8 cellular contexts compared by ENCODE assay signal in the genomic region with DNA sequence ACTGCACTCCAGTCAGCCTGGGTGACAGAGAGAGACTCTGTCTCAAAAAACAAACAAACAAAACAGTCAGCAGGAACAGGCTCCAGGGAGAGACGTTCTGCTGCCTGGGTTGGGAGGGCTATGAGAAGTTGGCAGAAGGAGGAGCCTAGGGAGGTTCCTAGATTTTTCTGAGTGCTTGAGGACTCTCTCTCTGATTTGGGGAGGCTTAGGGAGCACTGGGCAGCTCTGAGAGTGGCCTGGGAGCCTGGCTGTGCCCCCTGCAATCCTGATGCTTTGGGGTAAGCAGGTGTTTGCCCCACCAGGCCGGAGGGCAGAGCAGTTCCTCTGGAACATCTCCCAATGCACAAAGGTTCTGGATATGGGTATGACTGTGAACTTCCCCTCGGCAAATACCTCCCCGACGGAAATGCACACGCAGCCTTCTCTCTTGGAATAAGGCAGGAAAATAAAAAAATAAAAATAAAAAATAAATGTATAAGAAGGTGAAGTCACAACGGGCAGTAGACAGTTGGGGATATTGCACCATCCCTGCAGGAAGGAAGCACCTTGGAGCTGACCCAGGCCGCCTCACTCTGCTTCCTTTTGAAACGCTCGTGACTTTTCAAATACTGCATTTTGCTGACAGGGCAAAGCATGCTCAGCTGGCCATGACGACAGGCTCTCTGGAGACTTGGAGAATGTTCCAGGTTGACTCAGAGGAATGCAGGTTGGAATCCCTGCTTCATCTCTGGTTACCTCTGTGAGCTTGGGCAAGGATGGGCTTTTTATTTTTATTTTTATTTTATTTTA. TPM values are rescaled to one million over a fixed set of nuclear protein-coding genes. Genes with fewer than 3 reads are reported as not detected.
DNase-seq lines count a peak whose midpoint lies in the region; ATAC-seq and TF ChIP-seq lines count a peak whose summit lies in the region.

No MANE protein-coding gene starts in this region.

- H3K27ac Mint-ChIP-seq in progenitor cell of endocrine pancreas, result no peak overlapping the region

- peaks cover 5% of the 10 kb centered on the region for H3K27me3 Mint-ChIP-seq in progenitor cell of endocrine pancreas

- no peaks in the 10 kb centered on the region for H3K36me3 Mint-ChIP-seq in progenitor cell of endocrine pancreas (ENCODE audit: insufficient read depth)

- CTCF ChIA-PET in HEK293 (lab: Yijun Ruan, JAX), result interaction anchor here (1.2 kb wide), 1 partner anchor 19 kb away, joined by 6 read pairs; no protein-coding TSS in a partner anchor

- no peaks in the 10 kb centered on the region for H3K9me3 Mint-ChIP-seq in progenitor cell of endocrine pancreas (ENCODE audit: low read depth)

- peak; percentile 65 to 89 (median 74) for DNase-seq in adrenal gland
- peak; percentile 43 to 65 for DNase-seq in heart right ventricle
- no peak for DNase-seq in progenitor cell of endocrine pancreas (ENCODE audit: low spot score, unreplicated experiment)
- no peak for DNase-seq in stimulated activated CD4-positive, alpha-beta T cell treated with anti-CD3 and anti-CD28 coated beads, Interleukin-15, amount 100 ng/mL, for 24 hours
- no peak for DNase-seq in G401 (ENCODE audit: low spot score)
- no peak for DNase-seq in effector memory CD4-positive, alpha-beta T cell

- TF ChIP-seq POLR2A in adrenal gland (IDR thresholded peaks at IDR 0.05), result peak in 1 of 2 donors; percentile 12

- POLR2A ChIA-PET in HEK293 (lab: Yijun Ruan, JAX), result interaction anchor here (0.6 kb wide), 1 partner anchor 31 kb away, joined by 3 read pairs; no protein-coding TSS in a partner anchor

- H3K4me1 ChIP-seq in HEK293 (ENCODE audit: control insufficient read depth, insufficient read depth, low read length) (peaks cover 5% of the 10 kb centered on the region; the same call in 1 of the 2 replicates), adrenal gland (replicated peaks in 1 of 2) (peaks cover 10 to 30% of the 10 kb centered on the region in 2 donors), heart right ventricle (peaks cover 0 to 62% (median 17%) of the 10 kb centered on the region in 9 donors), skeletal muscle satellite cell (ENCODE audit: control insufficient read depth, insufficient read depth, low read length) (peaks cover 23% of the 10 kb centered on the region)
- H3K4me1 ChIP-seq in effector memory CD4-positive, alpha-beta T cell (ENCODE audit: control insufficient read depth, insufficient read depth, low read length, poor library complexity, severe bottlenecking), result no peaks in the 10 kb centered on the region

- H3K27me3 ChIP-seq in adrenal gland, result peaks cover 4% of the 10 kb centered on the region
- peaks cover 0 to 10% (median 4%) of the 10 kb centered on the region in 7 donors for H3K27me3 ChIP-seq in heart right ventricle
- H3K27me3 ChIP-seq in skeletal muscle satellite cell (ENCODE audit: control insufficient read depth, insufficient read depth, low read length), result no peaks in the 10 kb centered on the region
- H3K27me3 ChIP-seq in effector memory CD4-positive, alpha-beta T cell (replicated peaks; ENCODE audit: control insufficient read depth, insufficient read depth, low read length, poor library complexity, severe bottlenecking), result no peaks in the 10 kb centered on the region

- H3K4me1 Mint-ChIP-seq in progenitor cell of endocrine pancreas (ENCODE audit: low read depth), result peaks cover 3% of the 10 kb centered on the region

- no peak overlapping the region for H3K9ac ChIP-seq in skeletal muscle satellite cell (ENCODE audit: low read depth, low read length)

- TF ChIP-seq CTCF in HEK293 (tag by site-specific recombination; IDR thresholded peaks at IDR 0.05) (no peak), adrenal gland (IDR thresholded peaks at IDR 0.05) (no peak), heart right ventricle (IDR thresholded peaks at IDR 0.05) (no peak), progenitor cell of endocrine pancreas (IDR thresholded peaks at IDR 0.05; ENCODE audit: unreplicated experiment) (no peak)

- peak overlapping the region; percentile 48 for H3K4me2 ChIP-seq in skeletal muscle satellite cell (ENCODE audit: low read length)

- no peaks in the 10 kb centered on the region for H3K36me3 ChIP-seq in HEK293 (ENCODE audit: control insufficient read depth in 2 of 2, insufficient read depth in 1 of 2, low read length in 2 of 2)
- no peaks in the 10 kb centered on the region for H3K36me3 ChIP-seq in adrenal gland (replicated peaks in 1 of 2)
- H3K36me3 ChIP-seq in heart right ventricle, result no peaks in the 10 kb centered on the region
- H3K36me3 ChIP-seq in skeletal muscle satellite cell (ENCODE audit: insufficient read depth, low read length), result no peaks in the 10 kb centered on the region
- no peaks in the 10 kb centered on the region for H3K36me3 ChIP-seq in effector memory CD4-positive, alpha-beta T cell (ENCODE audit: control insufficient read depth, insufficient read depth, low read length)

- intact Hi-C loops in adrenal gland (cut with DNase I), result no loop called here
- intact Hi-C loops in heart right ventricle (cut with DNase I), result no loop called here

- H3K27ac ChIP-seq in HEK293 (ENCODE audit: extremely low read depth, low read depth, low read length) (no peak overlapping the region), adrenal gland (peak overlapping the region; percentile 33 to 86 (median 64)), heart right ventricle (peak overlapping the region in 8 of 10 donors; percentile 37 to 89 (median 54))
- H3K27ac ChIP-seq in effector memory CD4-positive, alpha-beta T cell (ENCODE audit: insufficient read depth, low read length, poor library complexity, severe bottlenecking), result no peak overlapping the region

- H3K9me3 ChIP-seq in HEK293 (ENCODE audit: control insufficient read depth, insufficient read depth, low read depth, low read length) (no peaks in the 10 kb centered on the region), adrenal gland (replicated peaks in 1 of 3) (no peaks in the 10 kb centered on the region), heart right ventricle (peaks cover 0 to 4% (median 0%) of the 10 kb centered on the region in 11 donors), skeletal muscle satellite cell (replicated peaks; ENCODE audit: low read length) (no peaks in the 10 kb centered on the region)
- H3K9me3 ChIP-seq in effector memory CD4-positive, alpha-beta T cell (ENCODE audit: control insufficient read depth, low read length), result no peaks in the 10 kb centered on the region

- H3K4me3 Mint-ChIP-seq in progenitor cell of endocrine pancreas (ENCODE audit: low read depth), result no peak overlapping the region

- 38 to 56% (median 49%) methylated on average over 11 of the region's 11 CpGs for WGBS in adrenal gland, 4 donors
- 33 to 47% methylated on average over 11 of the region's 11 CpGs for WGBS in heart right ventricle, 2 donors

- no peak overlapping the region for H3K4me3 ChIP-seq in HEK293 (ENCODE audit: low read depth, low read length)
- no peak overlapping the region for H3K4me3 ChIP-seq in adrenal gland
- H3K4me3 ChIP-seq in heart right ventricle, result no peak overlapping the region
- H3K4me3 ChIP-seq in skeletal muscle satellite cell (ENCODE audit: low read length), result no peak overlapping the region
- H3K4me3 ChIP-seq in effector memory CD4-positive, alpha-beta T cell (ENCODE audit: insufficient read depth, low read depth, low read length, poor library complexity, severe bottlenecking), result no peak overlapping the region

- ATAC-seq in heart right ventricle, result peak; percentile 60 to 89 (median 79)

- in situ Hi-C loops in G401 (cut with HindIII; ENCODE audit: low sequenced_read_pairs), result no loop called here

TF ChIP-seq in HEK293, 187 proteins besides CTCF, POLR2A, EP300 and RAD21:
- no peak for TF ChIP-seq REPIN1 (tag by site-specific recombination; IDR thresholded peaks at IDR 0.05; ENCODE audit: low read depth)
- 0 out of 2 replicates have a peak, but pooled peaks have one; percentile 29 for TF ChIP-seq WT1 (tag by site-specific recombination; IDR thresholded peaks at IDR 0.05)

RNA-seq across cellular contexts. Expression of gene HOMER3, which starts 26.5 kb away (rescaled TPM):
- 10 to 100 TPM; 26.8 to 97.1 (median 34.8) TPM for total RNA-seq in adrenal gland
- polyA plus RNA-seq in adrenal gland, result 100 to 1,000 TPM in 1 of 3 donors, 10 to 100 TPM in 2; 13.9 to 130 (median 43.2) TPM
- 10 to 100 TPM; 10.4 to 23.2 (median 13.6) TPM for total RNA-seq in heart right ventricle
- polyA plus RNA-seq in heart right ventricle, result 10 to 100 TPM; 20.8 to 24.8 TPM
- total RNA-seq in skeletal muscle satellite cell (2012; rRNA removed), result 57.2 and 66.4 TPM in 2 replicates
- total RNA-seq in progenitor cell of endocrine pancreas, result 64.5 and 69.4 TPM in 2 replicates
- total RNA-seq in G401 (2014; rRNA removed; shearing (Covaris generic)), result 25.0 and 57.7 TPM in 2 replicates

RNA-seq across cellular contexts. Expression of gene DDX49, which starts 48.0 kb away (rescaled TPM):
- total RNA-seq in adrenal gland (10 to 100 TPM; 29.1 to 51.2 (median 44.9) TPM), heart right ventricle (10 to 100 TPM; 16.2 to 29.8 (median 21.3) TPM), progenitor cell of endocrine pancreas (44.4 and 44.7 TPM in 2 replicates)
- polyA plus RNA-seq in adrenal gland (100 to 1,000 TPM in 1 of 3 donors, 10 to 100 TPM in 2; 35.9 to 105 (median 88.9) TPM), heart right ventricle (10 to 100 TPM; 44.4 to 74.5 TPM)
- total RNA-seq in skeletal muscle satellite cell (2012; rRNA removed), result 70.2 and 74.5 TPM in 2 replicates
- 64.6 and 77.8 TPM in 2 replicates for total RNA-seq in G401 (2014; rRNA removed; shearing (Covaris generic))

RNA-seq across cellular contexts. Expression of gene COPE, which starts 48.4 kb away (rescaled TPM):
- total RNA-seq in adrenal gland, result 100 to 1,000 TPM; 208 to 400 (median 312) TPM
- 100 to 1,000 TPM in 2 of 3 donors, 10 to 100 TPM in 1; 45.1 to 298 (median 245) TPM for polyA plus RNA-seq in adrenal gland
- total RNA-seq in heart right ventricle, result 100 to 1,000 TPM; 102 to 157 (median 117) TPM
- polyA plus RNA-seq in heart right ventricle, result 100 to 1,000 TPM; 166 to 302 TPM
- total RNA-seq in skeletal muscle satellite cell (2012; rRNA removed), result 280 and 312 TPM in 2 replicates
- 189 and 192 TPM in 2 replicates for total RNA-seq in progenitor cell of endocrine pancreas
- 410 and 516 TPM in 2 replicates for total RNA-seq in G401 (2014; rRNA removed; shearing (Covaris generic))

Comparison
In these comparisons a context has a peak if more than half of its experiments do, and no peak if none do; other contexts are left out.
1. H3K27ac ChIP-seq: peak in adrenal gland (5 of 5) and heart right ventricle (8 of 10); none in HEK293 (single experiment) and effector memory CD4-positive, alpha-beta T cell (single experiment).
2. DNase-seq: peak in adrenal gland (7 of 7) and heart right ventricle (2 of 2); none in progenitor cell of endocrine pancreas (single experiment), stimulated activated CD4-positive, alpha-beta T cell treated with anti-CD3 and anti-CD28 coated beads, Interleukin-15, amount 100 ng/mL, for 24 hours (single experiment), G401 (single experiment) and effector memory CD4-positive, alpha-beta T cell (0 of 3).